In the genomic region with DNA sequence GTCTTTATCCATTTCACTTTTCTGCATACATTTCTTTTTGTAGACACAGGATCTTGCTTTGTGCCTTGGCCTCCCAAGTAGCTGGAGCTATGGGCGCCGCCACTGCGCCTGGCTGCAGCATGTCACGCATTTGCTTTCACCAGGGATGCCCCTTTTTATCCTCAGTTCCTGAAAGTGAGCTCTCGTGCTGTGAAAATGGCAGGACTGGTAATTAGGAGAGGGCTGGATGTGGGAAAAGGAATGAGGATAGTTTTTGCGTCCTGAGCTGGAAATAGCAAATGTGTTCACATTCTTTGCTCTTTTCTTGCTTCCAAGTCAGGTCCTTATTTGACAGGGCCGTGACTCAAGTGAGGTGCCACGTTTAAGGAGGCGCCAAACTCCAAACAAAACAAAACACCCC, we compare ENCODE assay signal across 19 cellular contexts.
DNase-seq lines count a peak whose midpoint lies in the region; ATAC-seq, FAIRE-seq and TF ChIP-seq lines count a peak whose summit lies in the region.
"Had no signal": no experiment of that assay in that cellular context is flagged by ENCODE, and none has a peak within 500 bp of the region (broad histone marks: within the 10 kb centered on the region; RNA-seq: fewer than 3 reads in every experiment).

No MANE protein-coding gene starts in this region.

- FAIRE-seq in HTR-8/SVneo (lab: Jason Lieb, UNC), result no peak
- FAIRE-seq: A549, GM19239, H54 had no signal

- H3K27me3 ChIP-seq in ascending aorta (no peaks in the 10 kb centered on the region), thoracic aorta (replicated peaks; ENCODE audit: insufficient read depth) (no peaks in the 10 kb centered on the region)

- H3K36me3 Mint-ChIP-seq in activated CD4-positive, alpha-beta T cell treated with anti-CD3 and anti-CD28 coated beads, Interleukin-2, amount 10 ng/mL, durations not matched to agents 24 days and 14 days (ENCODE audit: low read depth), result peaks cover 2% of the 10 kb centered on the region
- no peaks in the 10 kb centered on the region for H3K36me3 Mint-ChIP-seq in activated CD4-positive, alpha-beta T cell treated with anti-CD3 and anti-CD28 coated beads for 36 hours (ENCODE audit: low read depth)
- H3K36me3 Mint-ChIP-seq: CD14-positive monocyte had no signal

- H3K4me1 ChIP-seq in ascending aorta (peaks cover 0 to 29% of the 10 kb centered on the region in 2 donors), thoracic aorta (ENCODE audit: control insufficient read depth in 1 of 2, low read depth in 2 of 2) (peaks cover 22 to 54% of the 10 kb centered on the region in 2 donors)
- H3K4me1 ChIP-seq: A549 had no signal

- no peak for TF ChIP-seq CTCF in ascending aorta (IDR thresholded peaks at IDR 0.05)
- no peak for TF ChIP-seq CTCF in thoracic aorta (IDR thresholded peaks at IDR 0.05)
- TF ChIP-seq CTCF in foreskin fibroblast (IDR thresholded peaks at IDR 0.05; ENCODE audit: low read depth, low read length), result no peak

- DNase-seq in activated CD4-positive, alpha-beta T cell treated with anti-CD3 and anti-CD28 coated beads, Interleukin-2, amount 10 ng/mL, durations not matched to agents 24 days and 14 days, result peak; percentile 39
- no peak for DNase-seq in activated CD4-positive, alpha-beta T cell treated with anti-CD3 and anti-CD28 coated beads for 36 hours
- no peak for DNase-seq in ascending aorta (ENCODE audit: low spot score in 2 of 2)
- no peak for DNase-seq in thoracic aorta (ENCODE audit: low spot score)
- no peak for DNase-seq in HTR-8/SVneo (ENCODE audit: insufficient read length, low spot score)
- DNase-seq in foreskin fibroblast, result no peak
- DNase-seq: AML-193; CD4-positive, alpha-beta memory T cell; DMS153; DMS79; GF-D8; GM23248; HCEC 1CT had no signal

- POLR2A ChIA-PET in activated CD4-positive, alpha-beta T cell treated with anti-CD3 and anti-CD28 coated beads for 36 hours (lab: Charles Lee), result no interaction called here

- ATAC-seq in activated CD4-positive, alpha-beta T cell treated with anti-CD3 and anti-CD28 coated beads for 36 hours, result no peak
- ATAC-seq in thoracic aorta (ENCODE audit: insufficient number of reproducible peaks, low FRiP score, low read depth) (peak; percentile 62), GM18909 (IDR thresholded peaks at IDR 0.05; ENCODE audit: poor library complexity, unreplicated experiment) (no peak)
- ATAC-seq: A549 had no signal

- CTCF ChIA-PET in activated CD4-positive, alpha-beta T cell treated with anti-CD3 and anti-CD28 coated beads for 36 hours (lab: Charles Lee), result interaction anchor here (0.6 to 0.7 kb wide), 2 partner anchors 15 kb away, joined by 3 to 5 read pairs; no protein-coding TSS in a partner anchor

- H3K4me3 Mint-ChIP-seq in activated CD4-positive, alpha-beta T cell treated with anti-CD3 and anti-CD28 coated beads, Interleukin-2, amount 10 ng/mL, durations not matched to agents 24 days and 14 days, result no peak overlapping the region
- H3K4me3 Mint-ChIP-seq in activated CD4-positive, alpha-beta T cell treated with anti-CD3 and anti-CD28 coated beads for 36 hours, result no peak overlapping the region
- H3K4me3 Mint-ChIP-seq: CD4-positive, alpha-beta memory T cell had no signal

- intact Hi-C loops in activated CD4-positive, alpha-beta T cell treated with anti-CD3 and anti-CD28 coated beads, Interleukin-2, amount 10 ng/mL, durations not matched to agents 24 days and 14 days (cut with micrococcal nuclease), result no loop called here
- intact Hi-C loops in activated CD4-positive, alpha-beta T cell treated with anti-CD3 and anti-CD28 coated beads for 36 hours (cut with DNase I, micrococcal nuclease), result no loop called here
- intact Hi-C loops in ascending aorta (cut with DNase I), result loop anchor here (5.0 kb wide), 4 partner anchors 86 to 179 kb away; no protein-coding TSS in a partner anchor

- H3K9me3 ChIP-seq in ascending aorta (no peaks in the 10 kb centered on the region), thoracic aorta (no peaks in the 10 kb centered on the region)
- H3K9me3 ChIP-seq: A549 had no signal

- H3K9me3 Mint-ChIP-seq in activated CD4-positive, alpha-beta T cell treated with anti-CD3 and anti-CD28 coated beads, Interleukin-2, amount 10 ng/mL, durations not matched to agents 24 days and 14 days, result no peaks in the 10 kb centered on the region
- no peaks in the 10 kb centered on the region for H3K9me3 Mint-ChIP-seq in activated CD4-positive, alpha-beta T cell treated with anti-CD3 and anti-CD28 coated beads for 36 hours (ENCODE audit: low read depth)

- H3K27ac Mint-ChIP-seq in activated CD4-positive, alpha-beta T cell treated with anti-CD3 and anti-CD28 coated beads, Interleukin-2, amount 10 ng/mL, durations not matched to agents 24 days and 14 days, result no peak overlapping the region
- H3K27ac Mint-ChIP-seq in activated CD4-positive, alpha-beta T cell treated with anti-CD3 and anti-CD28 coated beads for 36 hours, result no peak overlapping the region
- H3K27ac Mint-ChIP-seq: CD14-positive monocyte; CD4-positive, alpha-beta memory T cell had no signal

- H3K4me3 ChIP-seq in ascending aorta, result no peak overlapping the region
- H3K4me3 ChIP-seq in thoracic aorta, result peak overlapping the region; percentile 18
- H3K4me3 ChIP-seq in foreskin fibroblast (ENCODE audit: low read depth in 1 of 2, low read length in 2 of 2), result no peak overlapping the region
- H3K4me3 ChIP-seq: A549, GM23248 had no signal

- H3K4me1 Mint-ChIP-seq in activated CD4-positive, alpha-beta T cell treated with anti-CD3 and anti-CD28 coated beads, Interleukin-2, amount 10 ng/mL, durations not matched to agents 24 days and 14 days, result peaks cover 12% of the 10 kb centered on the region
- H3K4me1 Mint-ChIP-seq in activated CD4-positive, alpha-beta T cell treated with anti-CD3 and anti-CD28 coated beads for 36 hours, result peaks cover 11% of the 10 kb centered on the region

- H3K27me3 Mint-ChIP-seq in activated CD4-positive, alpha-beta T cell treated with anti-CD3 and anti-CD28 coated beads, Interleukin-2, amount 10 ng/mL, durations not matched to agents 24 days and 14 days, result no peaks in the 10 kb centered on the region
- H3K27me3 Mint-ChIP-seq in activated CD4-positive, alpha-beta T cell treated with anti-CD3 and anti-CD28 coated beads for 36 hours, result no peaks in the 10 kb centered on the region
- H3K27me3 Mint-ChIP-seq: CD4-positive, alpha-beta memory T cell had no signal

- H3K36me3 ChIP-seq in ascending aorta (no peaks in the 10 kb centered on the region), thoracic aorta (no peaks in the 10 kb centered on the region)

- H3K27ac ChIP-seq in ascending aorta (peak overlapping the region; percentile 49 to 69), thoracic aorta (peak overlapping the region; percentile 77 to 78)
- H3K27ac ChIP-seq: 22Rv1, A549, GM23248 had no signal
